1 cellular context compared by ENCODE assay signal in genomic region chr2:84653302-84653701, GRCh38.
TF ChIP-seq lines count a peak whose summit lies in the region.

No MANE protein-coding gene starts in this region.

TF ChIP-seq in H1, 55 proteins besides CTCF, POLR2A, EP300 and RAD21:
- TF ChIP-seq, protein P1, sequence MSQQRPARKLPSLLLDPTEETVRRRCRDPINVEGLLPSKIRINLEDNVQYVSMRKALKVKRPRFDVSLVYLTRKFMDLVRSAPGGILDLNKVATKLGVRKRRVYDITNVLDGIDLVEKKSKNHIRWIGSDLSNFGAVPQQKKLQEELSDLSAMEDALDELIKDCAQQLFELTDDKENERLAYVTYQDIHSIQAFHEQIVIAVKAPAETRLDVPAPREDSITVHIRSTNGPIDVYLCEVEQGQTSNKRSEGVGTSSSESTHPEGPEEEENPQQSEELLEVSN (IDR thresholded peaks at IDR 0.05) = no peak
- TF ChIP-seq RXRA (IDR thresholded peaks at IDR 0.05; ENCODE audit: insufficient read depth, low read depth, low read length) (no peak), GTF2F1 (IDR thresholded peaks at IDR 0.05; ENCODE audit: borderline replicate concordance, low read depth, low read length) (no peak), SP1 (IDR thresholded peaks at IDR 0.05; ENCODE audit: low read depth, low read length) (no peak), SP2 (IDR thresholded peaks at IDR 0.05; ENCODE audit: low read length) (no peak), SP4 (IDR thresholded peaks at IDR 0.05; ENCODE audit: low read length) (no peak), TAF1 (IDR thresholded peaks at IDR 0.05; ENCODE audit: low read depth, low read length) (no peak), CREB1 (IDR thresholded peaks at IDR 0.05) (no peak), MAX (IDR thresholded peaks at IDR 0.05) (no peak), FOSL1 (IDR thresholded peaks at IDR 0.05; ENCODE audit: insufficient read depth, low read depth, low read length) (no peak), ZNF274 (IDR thresholded peaks at IDR 0.05; ENCODE audit: borderline replicate concordance, extremely low read depth, low read length) (no peak)
